ENCODE assay signal across 10 cellular contexts in genomic region chr22:30178180-30179126, GRCh38.
DNase-seq lines count a peak whose midpoint lies in the region; ATAC-seq and TF ChIP-seq lines count a peak whose summit lies in the region.
"Had no signal": no experiment of that assay in that cellular context is flagged by ENCODE, and none has a peak within 500 bp of the region (broad histone marks: within the 10 kb centered on the region; RNA-seq: fewer than 3 reads in every experiment).

No MANE protein-coding gene starts in this region.

- H3K9me3 Mint-ChIP-seq in activated T-cell treated with anti-CD3 and anti-CD28 coated beads, Interleukin-2, amount 50 U/mL, for 72 hours: no peaks in the 10 kb centered on the region
- no peaks in the 10 kb centered on the region for H3K9me3 Mint-ChIP-seq in natural killer cell treated with Interleukin-12 subunit alpha and Interleukin-12 subunit beta and Interleukin-15 and Interleukin-18, amount 100 ng/mL, for 72 hours
- H3K9me3 Mint-ChIP-seq: IgD-negative memory B cell had no signal

- TF ChIP-seq POLR2A in testis (IDR thresholded peaks at IDR 0.05): no peak

- no peaks in the 10 kb centered on the region for H3K9me3 ChIP-seq in testis

- peak overlapping the region in 1 of 2 donors; percentile 29 for H3K27ac ChIP-seq in testis

- no peaks in the 10 kb centered on the region for H3K27me3 Mint-ChIP-seq in activated T-cell treated with anti-CD3 and anti-CD28 coated beads, Interleukin-2, amount 50 U/mL, for 72 hours (ENCODE audit: low read depth)
- H3K27me3 Mint-ChIP-seq in natural killer cell treated with Interleukin-12 subunit alpha and Interleukin-12 subunit beta and Interleukin-15 and Interleukin-18, amount 100 ng/mL, for 72 hours: peaks cover 0 to 1% of the 10 kb centered on the region in 2 donors

- no peak overlapping the region for H3K4me3 ChIP-seq in testis

- no peaks in the 10 kb centered on the region for H3K36me3 ChIP-seq in testis (ENCODE audit: low read depth, missing control alignments)

- no peaks in the 10 kb centered on the region for H3K4me1 ChIP-seq in testis

- no peaks in the 10 kb centered on the region for H3K36me3 Mint-ChIP-seq in activated T-cell treated with anti-CD3 and anti-CD28 coated beads, Interleukin-2, amount 50 U/mL, for 72 hours (ENCODE audit: insufficient read depth in 2 of 2)
- H3K36me3 Mint-ChIP-seq in natural killer cell treated with Interleukin-12 subunit alpha and Interleukin-12 subunit beta and Interleukin-15 and Interleukin-18, amount 100 ng/mL, for 72 hours: no peaks in the 10 kb centered on the region
- H3K36me3 Mint-ChIP-seq: IgD-negative memory B cell had no signal

- peak; percentile 73 for DNase-seq in activated effector memory CD4-positive, alpha-beta T cell treated with anti-CD3 and anti-CD28 coated beads, Interleukin-2, amount 50 U/mL, for 16 hours
- DNase-seq in activated effector memory CD4-positive, alpha-beta T cell treated with Interleukin-2 at 50 U/mL for 16 hours: no peak
- DNase-seq in activated T-cell treated with anti-CD3 and anti-CD28 coated beads, Interleukin-2, amount 50 U/mL, for 72 hours: peak in 1 of 2 donors; percentile 44
- DNase-seq in natural killer cell treated with Interleukin-12 subunit alpha and Interleukin-12 subunit beta and Interleukin-15 and Interleukin-18, amount 100 ng/mL, for 72 hours (ENCODE audit: low spot score): no peak
- DNase-seq in testis (peak; percentile 41), DMS 273 treated with DMSO at 0.1 percent for 48 hours (lab: John Stamatoyannopoulos, UW) (no peak), NCI-H2196 treated with DMSO at 0.1 percent for 48 hours (lab: John Stamatoyannopoulos, UW; ENCODE audit: unreplicated experiment) (no peak), KBM-7 (no peak)
- DNase-seq: NK-92 treated with Interleukin-12 subunit alpha and Interleukin-12 subunit beta, amount 100 ng/mL, for 24 hours had no signal

- peak overlapping the region; percentile 40 to 50 for H3K4me3 Mint-ChIP-seq in activated T-cell treated with anti-CD3 and anti-CD28 coated beads, Interleukin-2, amount 50 U/mL, for 72 hours
- peak overlapping the region; percentile 23 for H3K4me3 Mint-ChIP-seq in natural killer cell treated with Interleukin-12 subunit alpha and Interleukin-12 subunit beta and Interleukin-15 and Interleukin-18, amount 100 ng/mL, for 72 hours
- H3K4me3 Mint-ChIP-seq: IgD-negative memory B cell had no signal

- ATAC-seq in activated T-cell treated with anti-CD3 and anti-CD28 coated beads, Interleukin-2, amount 50 U/mL, for 72 hours (replicated peaks in 1 of 2): peak; percentile 75 to 81
- peak; percentile 58 to 60 for ATAC-seq in natural killer cell treated with Interleukin-12 subunit alpha and Interleukin-12 subunit beta and Interleukin-15 and Interleukin-18, amount 100 ng/mL, for 72 hours

- H3K27me3 ChIP-seq in testis: no peaks in the 10 kb centered on the region

- in situ Hi-C loops in KBM-7 (cut with MboI; ENCODE audit: low pct_unique_long_range_greater_than_20kb, low sequenced_read_pairs): no loop called here

- intact Hi-C loops in testis (cut with DNase I; ENCODE audit: low total_unique reads): no loop called here

- 83 to 86% methylated on average over 3 of the region's 3 CpGs for WGBS in testis, 2 donors

- no peak for TF ChIP-seq CTCF in testis (IDR thresholded peaks at IDR 0.05)

- peaks cover 79% of the 10 kb centered on the region for H3K4me1 Mint-ChIP-seq in activated T-cell treated with anti-CD3 and anti-CD28 coated beads, Interleukin-2, amount 50 U/mL, for 72 hours (ENCODE audit: low read depth)
- peaks cover 4 to 21% of the 10 kb centered on the region in 2 donors for H3K4me1 Mint-ChIP-seq in natural killer cell treated with Interleukin-12 subunit alpha and Interleukin-12 subunit beta and Interleukin-15 and Interleukin-18, amount 100 ng/mL, for 72 hours (ENCODE audit: low read depth in 2 of 2)
- H3K4me1 Mint-ChIP-seq: IgD-negative memory B cell had no signal

- H3K27ac Mint-ChIP-seq in activated T-cell treated with anti-CD3 and anti-CD28 coated beads, Interleukin-2, amount 50 U/mL, for 72 hours: peak overlapping the region; percentile 87
- peak overlapping the region; percentile 54 to 66 for H3K27ac Mint-ChIP-seq in natural killer cell treated with Interleukin-12 subunit alpha and Interleukin-12 subunit beta and Interleukin-15 and Interleukin-18, amount 100 ng/mL, for 72 hours

Comparison
In these comparisons a context has a peak if more than half of its experiments do, and no peak if none do; other contexts are left out.
1. DNase-seq: peak in activated effector memory CD4-positive, alpha-beta T cell treated with anti-CD3 and anti-CD28 coated beads, Interleukin-2, amount 50 U/mL, for 16 hours (single experiment) and testis (single experiment); none in activated effector memory CD4-positive, alpha-beta T cell treated with Interleukin-2 at 50 U/mL for 16 hours (single experiment), natural killer cell treated with Interleukin-12 subunit alpha and Interleukin-12 subunit beta and Interleukin-15 and Interleukin-18, amount 100 ng/mL, for 72 hours (single experiment), DMS 273 treated with DMSO at 0.1 percent for 48 hours (single experiment), NCI-H2196 treated with DMSO at 0.1 percent for 48 hours (single experiment) and KBM-7 (single experiment).